1 cellular context compared by ENCODE assay signal in the genomic region with DNA sequence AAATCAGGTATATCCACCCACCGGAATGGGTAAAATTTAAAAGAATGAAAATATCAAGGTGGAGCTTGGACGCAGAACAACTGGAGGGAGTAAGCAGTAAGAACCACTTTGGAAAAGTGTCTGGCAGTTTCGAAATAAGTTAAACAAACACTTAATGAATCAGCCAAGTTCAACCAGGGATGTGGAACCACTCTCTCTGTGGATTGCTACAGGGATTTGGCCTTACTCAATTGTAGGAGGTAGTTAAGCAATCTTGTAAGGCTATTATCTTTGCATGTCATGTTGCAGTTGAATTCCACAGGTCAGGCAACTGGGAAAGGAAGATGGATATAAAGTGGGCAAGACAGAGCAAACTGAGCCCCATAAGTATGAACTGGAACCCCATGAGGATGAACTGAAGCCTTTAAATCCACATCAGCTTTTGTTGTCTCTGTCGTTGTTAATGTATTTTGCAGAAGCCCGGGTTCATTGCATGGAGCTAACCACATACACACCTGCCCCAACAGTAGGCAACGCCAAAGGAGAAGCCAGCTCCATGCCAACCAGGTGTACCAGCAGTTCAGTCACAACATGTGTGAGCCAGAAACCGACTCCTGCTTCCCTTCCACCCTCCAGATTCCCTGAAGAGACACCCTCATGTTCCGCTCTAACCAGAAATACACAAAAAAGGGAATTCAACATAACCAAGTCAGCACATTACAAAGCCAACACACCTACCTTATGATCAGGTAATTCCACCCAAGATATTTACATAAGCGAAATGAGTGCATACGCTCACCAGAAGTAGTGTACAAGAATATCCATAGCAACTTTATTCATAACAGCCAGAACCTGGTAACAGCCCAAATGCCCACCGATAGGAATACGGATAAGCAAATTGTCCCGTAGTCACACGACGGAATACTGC.
TF ChIP-seq lines count a peak whose summit lies in the region.

No MANE protein-coding gene starts in this region.

TF ChIP-seq in SK-N-SH, 30 proteins besides CTCF, POLR2A, EP300 and RAD21 (continued from another document):
- TF ChIP-seq FOSL2 (IDR thresholded peaks at IDR 0.05; ENCODE audit: borderline replicate concordance, low read depth): no peak
- TF ChIP-seq FOXJ3 (CRISPR knock-in tag; IDR thresholded peaks at IDR 0.05): no peak
- no peak for TF ChIP-seq TEAD4 (IDR thresholded peaks at IDR 0.05; ENCODE audit: borderline replicate concordance, insufficient read depth)
- TF ChIP-seq NRF1 (IDR thresholded peaks at IDR 0.05; ENCODE audit: low read depth, low read length): no peak
- no peak for TF ChIP-seq NFIC (IDR thresholded peaks at IDR 0.05; ENCODE audit: borderline replicate concordance)
- TF ChIP-seq CHD2 (IDR thresholded peaks at IDR 0.05; ENCODE audit: low read length, partially characterized antibody): no peak
- TF ChIP-seq, protein P1, sequence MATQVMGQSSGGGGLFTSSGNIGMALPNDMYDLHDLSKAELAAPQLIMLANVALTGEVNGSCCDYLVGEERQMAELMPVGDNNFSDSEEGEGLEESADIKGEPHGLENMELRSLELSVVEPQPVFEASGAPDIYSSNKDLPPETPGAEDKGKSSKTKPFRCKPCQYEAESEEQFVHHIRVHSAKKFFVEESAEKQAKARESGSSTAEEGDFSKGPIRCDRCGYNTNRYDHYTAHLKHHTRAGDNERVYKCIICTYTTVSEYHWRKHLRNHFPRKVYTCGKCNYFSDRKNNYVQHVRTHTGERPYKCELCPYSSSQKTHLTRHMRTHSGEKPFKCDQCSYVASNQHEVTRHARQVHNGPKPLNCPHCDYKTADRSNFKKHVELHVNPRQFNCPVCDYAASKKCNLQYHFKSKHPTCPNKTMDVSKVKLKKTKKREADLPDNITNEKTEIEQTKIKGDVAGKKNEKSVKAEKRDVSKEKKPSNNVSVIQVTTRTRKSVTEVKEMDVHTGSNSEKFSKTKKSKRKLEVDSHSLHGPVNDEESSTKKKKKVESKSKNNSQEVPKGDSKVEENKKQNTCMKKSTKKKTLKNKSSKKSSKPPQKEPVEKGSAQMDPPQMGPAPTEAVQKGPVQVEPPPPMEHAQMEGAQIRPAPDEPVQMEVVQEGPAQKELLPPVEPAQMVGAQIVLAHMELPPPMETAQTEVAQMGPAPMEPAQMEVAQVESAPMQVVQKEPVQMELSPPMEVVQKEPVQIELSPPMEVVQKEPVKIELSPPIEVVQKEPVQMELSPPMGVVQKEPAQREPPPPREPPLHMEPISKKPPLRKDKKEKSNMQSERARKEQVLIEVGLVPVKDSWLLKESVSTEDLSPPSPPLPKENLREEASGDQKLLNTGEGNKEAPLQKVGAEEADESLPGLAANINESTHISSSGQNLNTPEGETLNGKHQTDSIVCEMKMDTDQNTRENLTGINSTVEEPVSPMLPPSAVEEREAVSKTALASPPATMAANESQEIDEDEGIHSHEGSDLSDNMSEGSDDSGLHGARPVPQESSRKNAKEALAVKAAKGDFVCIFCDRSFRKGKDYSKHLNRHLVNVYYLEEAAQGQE (IDR thresholded peaks at IDR 0.05; ENCODE audit: low read depth, low read length): no peak
